In the genomic region with DNA sequence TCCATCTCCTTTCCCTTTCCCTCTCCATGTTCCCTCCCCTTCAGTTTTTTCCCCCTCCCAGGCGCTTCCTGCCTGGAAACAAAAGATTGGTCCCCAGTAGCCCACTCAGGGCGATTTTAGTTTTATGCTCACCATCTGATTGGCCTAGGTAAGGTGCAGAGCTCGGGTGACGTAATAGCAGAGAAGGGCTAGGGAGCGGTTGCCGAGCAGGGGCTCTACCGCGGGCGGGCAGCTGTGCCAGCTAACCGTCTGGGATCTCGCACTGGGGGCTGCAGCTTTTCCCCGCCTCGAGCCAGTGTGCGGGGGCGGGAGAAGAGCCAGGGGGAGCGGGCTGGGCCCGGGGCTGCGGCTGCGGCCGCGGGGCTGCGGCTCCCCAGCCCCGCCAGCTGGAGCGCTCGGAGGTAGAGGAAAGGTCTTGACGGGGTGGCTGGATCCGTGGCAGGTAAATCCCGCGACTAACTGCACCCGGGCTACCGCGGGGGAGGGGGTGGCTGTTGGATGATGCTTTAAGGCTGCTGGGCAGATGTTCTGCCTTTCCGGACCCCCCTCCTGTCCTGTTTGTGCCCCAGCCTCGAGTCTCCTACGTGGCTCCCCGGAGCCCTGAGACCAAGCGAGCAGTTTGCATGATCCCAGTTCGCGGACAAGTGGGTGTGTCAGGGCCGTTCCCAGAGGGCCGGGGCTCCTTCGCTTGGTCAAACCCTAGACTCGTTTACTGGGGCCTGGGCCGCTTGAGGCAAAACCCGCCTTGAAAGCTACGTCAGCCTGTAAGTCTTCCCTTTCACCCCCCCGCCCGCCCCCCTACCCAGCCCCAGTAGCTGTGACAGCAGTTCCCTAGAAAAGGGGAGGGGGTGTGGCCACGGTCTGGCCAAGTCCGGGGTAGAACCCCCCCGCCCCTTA, we compare ENCODE assay signal across 1 cellular context.
A peak's percentile ranks its signal among the peaks of the same experiment; 100 is the strongest.
TF ChIP-seq lines count a peak whose summit lies in the region.

PAK3 (plus strand) TSS at position 218 of the 897 bp plus-strand sequence. CDS start 26,913 bp downstream, outside the sequence.

TF ChIP-seq in GM23338, 12 proteins besides CTCF, POLR2A, EP300 and RAD21:
- TF ChIP-seq ZNF462 (CRISPR knock-in tag; IDR thresholded peaks at IDR 0.05) (no peak), STAT1 (IDR thresholded peaks at IDR 0.05; ENCODE audit: unreplicated experiment) (no peak), CREB1 (CRISPR knock-in tag; IDR thresholded peaks at IDR 0.05; ENCODE audit: low read depth) (peak; percentile 32; the same call in 1 of the 2 replicates)
